Comparison of ENCODE assay signal across 27 cellular contexts in genomic region chr2:157233506-157233905, GRCh38. TPM values are rescaled to one million over a fixed set of nuclear protein-coding genes. Genes with fewer than 3 reads are reported as not detected.
DNase-seq lines count a peak whose midpoint lies in the region; ATAC-seq, FAIRE-seq and TF ChIP-seq lines count a peak whose summit lies in the region.
"Had no signal": no experiment of that assay in that cellular context is flagged by ENCODE, and none has a peak within 500 bp of the region (broad histone marks: within the 10 kb centered on the region; RNA-seq: fewer than 3 reads in every experiment).

No MANE protein-coding gene starts in this region.

- H3K4me1 Mint-ChIP-seq in astrocyte (ENCODE audit: low read depth, unreplicated experiment), result peaks cover 2% of the 10 kb centered on the region
- H3K4me1 Mint-ChIP-seq: activated naive CD8-positive, alpha-beta T cell treated with anti-CD3 and anti-CD28 coated beads for 36 hours; memory B cell; naive thymus-derived CD4-positive, alpha-beta T cell had no signal

- H3K36me3 Mint-ChIP-seq in astrocyte (ENCODE audit: low read depth, unreplicated experiment), result no peaks in the 10 kb centered on the region
- H3K36me3 Mint-ChIP-seq: activated naive CD8-positive, alpha-beta T cell treated with anti-CD3 and anti-CD28 coated beads for 36 hours; brain; memory B cell had no signal

- H3K27me3 ChIP-seq in AG04450 (ENCODE audit: control insufficient read depth, insufficient read depth, low read length) (no peaks in the 10 kb centered on the region), KMS-11 (ENCODE audit: insufficient read depth, low read depth) (no peaks in the 10 kb centered on the region), astrocyte (ENCODE audit: insufficient read depth, low read length) (no peaks in the 10 kb centered on the region)
- H3K27me3 ChIP-seq: pancreas, right lobe of liver, upper lobe of right lung had no signal

- H3K4me3 ChIP-seq in AG04450 (ENCODE audit: low read depth, low read length), result no peak overlapping the region
- peak overlapping the region; percentile 80 for H3K4me3 ChIP-seq in KMS-11 (IDR thresholded peaks at IDR 0.05; ENCODE audit: insufficient read depth, low read depth, low read length)
- no peak overlapping the region for H3K4me3 ChIP-seq in astrocyte (ENCODE audit: insufficient read depth, low read depth, low read length)
- H3K4me3 ChIP-seq in fibroblast of pulmonary artery (replicated peaks; ENCODE audit: low read depth, low read length), result no peak overlapping the region
- H3K4me3 ChIP-seq: A549, pancreas, right lobe of liver, upper lobe of right lung had no signal

- H3K27me3 Mint-ChIP-seq in astrocyte (ENCODE audit: low read depth, unreplicated experiment), result no peaks in the 10 kb centered on the region
- H3K27me3 Mint-ChIP-seq: brain; dendritic cell treated with granulocyte-macrophage colony-stimulating factor and Interleukin-4, amounts not matched to agents 40 ng/mL and 50 ng/mL, for 4 days had no signal

- H3K4me3 Mint-ChIP-seq in astrocyte (ENCODE audit: unreplicated experiment), result no peak overlapping the region
- H3K4me3 Mint-ChIP-seq: activated naive CD8-positive, alpha-beta T cell treated with anti-CD3 and anti-CD28 coated beads for 36 hours; activated T-cell treated with anti-CD3 and anti-CD28 coated beads, Interleukin-2, amount 50 U/mL, for 24 hours; brain; dendritic cell treated with granulocyte-macrophage colony-stimulating factor and Interleukin-4, amounts not matched to agents 40 ng/mL and 50 ng/mL, for 4 days; memory B cell; naive thymus-derived CD4-positive, alpha-beta T cell had no signal

- DNase-seq in AG04450 (ENCODE audit: low read depth, low spot score) (no peak), astrocyte (ENCODE audit: low read depth) (peak; percentile 83), fibroblast of pulmonary artery (ENCODE audit: low read depth) (peak; percentile 76), activated gamma-delta T cell (lab: John Stamatoyannopoulos, UW) (no peak), DMS114 treated with DMSO at 0.1 percent for 48 hours (lab: John Stamatoyannopoulos, UW; ENCODE audit: unreplicated experiment) (no peak)
- DNase-seq in activated effector memory CD4-positive, alpha-beta T cell treated with anti-CD3 and anti-CD28 coated beads, Interleukin-2, amount 50 U/mL, for 16 hours, result no peak
- DNase-seq: activated CD4-positive, CD25-positive, alpha-beta regulatory T cell treated with anti-CD3 and anti-CD28 coated beads, Interleukin-2, amount 50 U/mL, for 72 hours; activated naive CD8-positive, alpha-beta T cell treated with anti-CD3 and anti-CD28 coated beads for 36 hours; activated T-cell treated with anti-CD3 and anti-CD28 coated beads, Interleukin-2, amount 50 U/mL, for 24 hours; naive thymus-derived CD4-positive, alpha-beta T cell; NCI-H1092; NCI-H2081; NCI-H446 treated with DMSO at 0.1 percent for 48 hours; pancreas; right lobe of liver; stimulated activated CD4-positive, alpha-beta T cell treated with anti-CD3 and anti-CD28 coated beads, Interleukin-15, amount 100 ng/mL, for 24 hours; upper lobe of right lung had no signal

- POLR2A ChIA-PET in AG04450 (lab: Yijun Ruan, JAX), result interaction anchor here (0.7 kb wide), 1 partner anchor 89 kb away, joined by 5 read pairs; no protein-coding TSS in a partner anchor

- H3K4me2 ChIP-seq in KMS-11 (peak overlapping the region; percentile 82), astrocyte (ENCODE audit: low read length) (no peak overlapping the region)
- H3K4me2 ChIP-seq: A549 had no signal

- H3K4me1 ChIP-seq in KMS-11 (ENCODE audit: low read depth, poor library complexity, severe bottlenecking) (peaks cover 24% of the 10 kb centered on the region), astrocyte (ENCODE audit: insufficient read depth, low read length) (peaks cover 6% of the 10 kb centered on the region)
- H3K4me1 ChIP-seq: A549, pancreas, right lobe of liver, upper lobe of right lung had no signal

- no peak for FAIRE-seq in astrocyte (lab: Jason Lieb, UNC)
- FAIRE-seq: A549, G401.6, H1, pancreas, RCC 7860 had no signal

- H3K9ac ChIP-seq in KMS-11 (no peak overlapping the region), astrocyte (ENCODE audit: low read length) (no peak overlapping the region)

- H3K79me2 ChIP-seq in KMS-11 (ENCODE audit: insufficient read depth, low read depth) (no peaks in the 10 kb centered on the region), astrocyte (ENCODE audit: insufficient read depth, low read length) (no peaks in the 10 kb centered on the region)

- TF ChIP-seq CTCF in AG04450 (IDR thresholded peaks at IDR 0.05; ENCODE audit: low read depth, low read length) (no peak), KMS-11 (conservative IDR thresholded peaks at IDR 0.05; ENCODE audit: low read depth, low read length) (no peak), astrocyte (IDR thresholded peaks at IDR 0.05; ENCODE audit: insufficient read depth, low read depth, low read length) (no peak), fibroblast of pulmonary artery (IDR thresholded peaks at IDR 0.05; ENCODE audit: low read length, missing control alignments) (no peak)

- H4K20me1 ChIP-seq in KMS-11 (ENCODE audit: insufficient read depth), result no peaks in the 10 kb centered on the region
- H4K20me1 ChIP-seq in astrocyte (ENCODE audit: insufficient read depth, low read length), result no peaks in the 10 kb centered on the region

- H3K27ac Mint-ChIP-seq in astrocyte (ENCODE audit: unreplicated experiment), result no peak overlapping the region
- H3K27ac Mint-ChIP-seq: activated naive CD8-positive, alpha-beta T cell treated with anti-CD3 and anti-CD28 coated beads for 36 hours; activated T-cell treated with anti-CD3 and anti-CD28 coated beads, Interleukin-2, amount 50 U/mL, for 24 hours; brain; dendritic cell treated with granulocyte-macrophage colony-stimulating factor and Interleukin-4, amounts not matched to agents 40 ng/mL and 50 ng/mL, for 4 days; memory B cell; naive thymus-derived CD4-positive, alpha-beta T cell had no signal

- H3K36me3 ChIP-seq in KMS-11 (ENCODE audit: insufficient read depth) (no peaks in the 10 kb centered on the region), astrocyte (ENCODE audit: insufficient read depth, low read length) (no peaks in the 10 kb centered on the region)
- H3K36me3 ChIP-seq: pancreas, right lobe of liver, upper lobe of right lung had no signal

- peak overlapping the region; percentile 59 for H3K27ac ChIP-seq in AG04450 (ENCODE audit: low read depth, low read length)
- no peak overlapping the region for H3K27ac ChIP-seq in KMS-11
- H3K27ac ChIP-seq in astrocyte (ENCODE audit: low read depth, low read length), result no peak overlapping the region
- H3K27ac ChIP-seq: A549, C4-2B, pancreas, right lobe of liver, upper lobe of right lung had no signal

- H2AFZ ChIP-seq in KMS-11 (ENCODE audit: low read depth) (peak overlapping the region; percentile 31; the same call in 1 of the 2 replicates), astrocyte (ENCODE audit: low read depth, low read length) (peak overlapping the region; percentile 7)

- no peaks in the 10 kb centered on the region for H3K9me3 Mint-ChIP-seq in astrocyte (ENCODE audit: unreplicated experiment)
- H3K9me3 Mint-ChIP-seq: activated naive CD8-positive, alpha-beta T cell treated with anti-CD3 and anti-CD28 coated beads for 36 hours; activated T-cell treated with anti-CD3 and anti-CD28 coated beads, Interleukin-2, amount 50 U/mL, for 24 hours had no signal

- H3K9me3 ChIP-seq in AG04450 (ENCODE audit: control insufficient read depth, insufficient read depth, low read length) (no peaks in the 10 kb centered on the region), astrocyte (ENCODE audit: insufficient read depth, low read depth, low read length) (no peaks in the 10 kb centered on the region)
- H3K9me3 ChIP-seq: A549, pancreas, right lobe of liver, upper lobe of right lung had no signal

- CTCF ChIA-PET in AG04450 (lab: Charles Lee), result no interaction called here

- no peak for ATAC-seq in GM19035 (IDR thresholded peaks at IDR 0.05; ENCODE audit: unreplicated experiment)
- ATAC-seq: A549; naive thymus-derived CD4-positive, alpha-beta T cell; pancreas; right lobe of liver; upper lobe of right lung had no signal

RNA-seq across cellular contexts. Expression of gene GALNT5, which starts 24.0 kb away (rescaled TPM):
- 49.8 and 55.0 TPM in 2 replicates for polyA plus RNA-seq in AG04450 (2011; rRNA removed)
- polyA minus RNA-seq in AG04450 (2011; rRNA and poly(A)+ RNA removed), result 45.3 and 53.8 TPM in 2 replicates
- 2.2 and 3.1 TPM in 2 replicates for total RNA-seq in astrocyte
- total RNA-seq: activated naive CD8-positive, alpha-beta T cell treated with anti-CD3 and anti-CD28 coated beads for 36 hours; naive thymus-derived CD4-positive, alpha-beta T cell had no signal
- polyA plus RNA-seq: naive thymus-derived CD4-positive, alpha-beta T cell; pancreas had no signal

Comparison
In these comparisons a context has a peak if more than half of its experiments do, and no peak if none do; other contexts are left out.
1. DNase-seq: peak in astrocyte (single experiment) and fibroblast of pulmonary artery (single experiment); none in AG04450 (single experiment), activated effector memory CD4-positive, alpha-beta T cell treated with anti-CD3 and anti-CD28 coated beads, Interleukin-2, amount 50 U/mL, for 16 hours (single experiment), activated gamma-delta T cell (single experiment) and DMS114 treated with DMSO at 0.1 percent for 48 hours (single experiment).